In genomic region chr12:54251667-54252284, GRCh38 we compare ENCODE assay signal across 1 cellular context.
TF ChIP-seq lines count a peak whose summit lies in the region.

No MANE protein-coding gene starts in this region.

TF ChIP-seq in HCT116, 20 proteins besides CTCF, POLR2A, EP300 and RAD21 (continued from another document):
- TF ChIP-seq REST (IDR thresholded peaks at IDR 0.05; ENCODE audit: low read depth): no peak
- no peak for TF ChIP-seq ZNF274 (IDR thresholded peaks at IDR 0.05; ENCODE audit: low read depth, low read length)
- no peak for TF ChIP-seq TCF7L2 (IDR thresholded peaks at IDR 0.05; ENCODE audit: borderline replicate concordance, extremely low read depth, insufficient read depth, insufficient read length)
- no peak for TF ChIP-seq ATF3 (IDR thresholded peaks at IDR 0.05)
- TF ChIP-seq EZH2 (IDR thresholded peaks at IDR 0.05): no peak
- no peak for TF ChIP-seq EZH2phosphoT487 (IDR thresholded peaks at IDR 0.05; ENCODE audit: borderline replicate concordance)
- TF ChIP-seq ZBTB33 (IDR thresholded peaks at IDR 0.05; ENCODE audit: extremely low read depth, insufficient replicate concordance, low read length): no peak
- TF ChIP-seq SIN3A (IDR thresholded peaks at IDR 0.05; ENCODE audit: low read depth): no peak
- no peak for TF ChIP-seq ELF1 (IDR thresholded peaks at IDR 0.05; ENCODE audit: borderline replicate concordance, low read depth)
- TF ChIP-seq SP1 (IDR thresholded peaks at IDR 0.05; ENCODE audit: low read depth): no peak
- TF ChIP-seq FOSL1 (IDR thresholded peaks at IDR 0.05; ENCODE audit: low read depth): no peak
- TF ChIP-seq POLR2AphosphoS5 (IDR thresholded peaks at IDR 0.05; ENCODE audit: low read depth, low read length): no peak
- no peak for TF ChIP-seq CEBPB (IDR thresholded peaks at IDR 0.05; ENCODE audit: low read depth)
- TF ChIP-seq ZFX (IDR thresholded peaks at IDR 0.05): no peak
- no peak for TF ChIP-seq YY1 (IDR thresholded peaks at IDR 0.05; ENCODE audit: extremely low read depth, insufficient replicate concordance, low read depth, low read length)
- no peak for TF ChIP-seq CBX3 (IDR thresholded peaks at IDR 0.05; ENCODE audit: low read depth)
